In the genomic region with DNA sequence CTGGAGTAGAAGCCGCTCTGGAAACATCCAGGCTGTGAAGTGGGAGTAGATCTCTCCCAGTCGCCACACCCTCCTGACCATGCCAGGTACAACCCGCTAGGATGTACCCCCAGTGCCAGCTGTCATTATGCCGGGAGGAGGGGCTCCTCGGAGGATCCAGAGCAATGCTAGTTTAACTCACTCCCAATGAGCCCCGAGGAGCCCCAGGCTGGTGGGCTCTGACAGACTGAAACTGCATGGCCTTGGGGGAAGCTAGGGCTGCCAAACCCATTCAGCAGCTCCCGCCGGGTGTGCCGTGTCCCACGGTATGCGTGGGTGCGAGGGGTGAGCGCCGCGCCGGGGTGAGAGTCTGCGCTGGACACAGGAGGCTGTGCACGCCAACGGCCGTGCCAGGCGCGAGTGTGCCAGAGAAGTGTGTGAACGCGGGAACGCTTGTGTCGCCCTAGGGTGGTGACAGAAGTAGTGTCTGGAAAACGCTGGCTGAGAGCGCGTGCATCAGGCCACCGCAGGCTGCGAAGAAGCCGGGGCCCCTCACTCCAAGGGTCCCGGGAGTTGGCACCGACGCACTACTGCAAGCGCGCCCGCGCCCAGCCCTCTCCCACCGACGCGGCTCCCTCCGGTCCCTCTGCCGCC, we compare ENCODE assay signal across 8 cellular contexts.
DNase-seq lines count a peak whose midpoint lies in the region; ATAC-seq lines count a peak whose summit lies in the region.

No MANE protein-coding gene starts in this region.

- H3K4me2 ChIP-seq in BLaER1, result peak overlapping the region; percentile 100
- peak overlapping the region; percentile 58 for H3K4me2 ChIP-seq in Karpas-422 (ENCODE audit: low read depth, low read length, poor library complexity, severe bottlenecking)

- peak overlapping the region; percentile 79 for H3K27ac ChIP-seq in BLaER1
- H3K27ac ChIP-seq in Karpas-422 (ENCODE audit: low read length), result no peak overlapping the region
- H3K27ac ChIP-seq in iPS-18a (ENCODE audit: low read length), result no peak overlapping the region

- peaks cover 15% of the 10 kb centered on the region for H3K36me3 Mint-ChIP-seq in activated naive CD4-positive, alpha-beta T cell treated with anti-CD3 and anti-CD28 coated beads, Interleukin-2, amount 10 ng/mL, durations not matched to agents 7 days and 5 days

- H3K36me3 ChIP-seq in BLaER1 (no peaks in the 10 kb centered on the region), Karpas-422 (ENCODE audit: insufficient read depth, low read length) (no peaks in the 10 kb centered on the region), iPS-18a (ENCODE audit: control insufficient read depth, low read depth, low read length) (no peaks in the 10 kb centered on the region)

- CTCF ChIA-PET in activated naive CD4-positive, alpha-beta T cell treated with anti-CD3 and anti-CD28 coated beads, Interleukin-2, amount 10 ng/mL, durations not matched to agents 7 days and 5 days (lab: Charles Lee), result interaction anchor here (0.9 kb wide), 1 partner anchor 11 kb away, joined by 3 read pairs; no protein-coding TSS in a partner anchor

- H3K9me3 ChIP-seq in BLaER1 (no peaks in the 10 kb centered on the region), Karpas-422 (ENCODE audit: low read length) (no peaks in the 10 kb centered on the region), iPS-18a (ENCODE audit: control insufficient read depth, low read depth, low read length) (no peaks in the 10 kb centered on the region)

- peak overlapping the region; percentile 79 for H3K4me3 ChIP-seq in BLaER1
- H3K4me3 ChIP-seq in Karpas-422 (ENCODE audit: low read length), result peak overlapping the region; percentile 60
- H3K4me3 ChIP-seq in iPS-18a (ENCODE audit: low read length), result peak overlapping the region; percentile 44

- H3K4me1 Mint-ChIP-seq in activated naive CD4-positive, alpha-beta T cell treated with anti-CD3 and anti-CD28 coated beads, Interleukin-2, amount 10 ng/mL, durations not matched to agents 7 days and 5 days, result peaks cover 84% of the 10 kb centered on the region

- H4K20me1 ChIP-seq in BLaER1, result peaks cover 4% of the 10 kb centered on the region; the same call in 1 of the 2 replicates
- H4K20me1 ChIP-seq in Karpas-422 (ENCODE audit: insufficient read depth, low read depth, low read length), result no peaks in the 10 kb centered on the region

- H3K4me1 ChIP-seq in BLaER1 (peaks cover 92% of the 10 kb centered on the region), Karpas-422 (ENCODE audit: low read length) (peaks cover 24% of the 10 kb centered on the region), iPS-18a (ENCODE audit: control insufficient read depth, low read depth, low read length) (no peaks in the 10 kb centered on the region)

- peak overlapping the region; percentile 78 for H3K27ac Mint-ChIP-seq in activated naive CD4-positive, alpha-beta T cell treated with anti-CD3 and anti-CD28 coated beads, Interleukin-2, amount 10 ng/mL, durations not matched to agents 7 days and 5 days

- peak; percentile 31 for ATAC-seq in GM19452 (IDR thresholded peaks at IDR 0.05; ENCODE audit: unreplicated experiment)

- no peaks in the 10 kb centered on the region for H3K27me3 ChIP-seq in BLaER1
- H3K27me3 ChIP-seq in Karpas-422 (ENCODE audit: low read length), result no peaks in the 10 kb centered on the region
- peaks cover 36% of the 10 kb centered on the region for H3K27me3 ChIP-seq in iPS-18a (ENCODE audit: control insufficient read depth, insufficient read depth, low read length)

- no peaks in the 10 kb centered on the region for H3K27me3 Mint-ChIP-seq in activated naive CD4-positive, alpha-beta T cell treated with anti-CD3 and anti-CD28 coated beads, Interleukin-2, amount 10 ng/mL, durations not matched to agents 7 days and 5 days

- H3K9ac ChIP-seq in BLaER1 (peak overlapping the region; percentile 79), Karpas-422 (ENCODE audit: low read length) (peak overlapping the region; percentile 23), iPS-18a (ENCODE audit: low read length) (no peak overlapping the region)

- DNase-seq in Karpas-422 (peak; percentile 57), GOT3 (lab: John Stamatoyannopoulos, UW) (no peak), hepatic stellate cell (ENCODE audit: low spot score) (no peak)
- DNase-seq in activated naive CD4-positive, alpha-beta T cell treated with anti-CD3 and anti-CD28 coated beads, Interleukin-2, amount 10 ng/mL, durations not matched to agents 7 days and 5 days, result peak; percentile 40
- peak; percentile 32 for DNase-seq in stimulated activated CD4-positive, alpha-beta T cell treated with anti-CD3 and anti-CD28 coated beads, Interleukin-4, amount 100 ng/mL, for 1 hour

- no peaks in the 10 kb centered on the region for H3K79me2 ChIP-seq in Karpas-422 (ENCODE audit: low read length)

- H3K4me3 Mint-ChIP-seq in activated naive CD4-positive, alpha-beta T cell treated with anti-CD3 and anti-CD28 coated beads, Interleukin-2, amount 10 ng/mL, durations not matched to agents 7 days and 5 days, result peak overlapping the region; percentile 90

- H3K9me2 ChIP-seq in Karpas-422 (replicated peaks; ENCODE audit: insufficient read depth, low read length), result no peaks in the 10 kb centered on the region

- no peaks in the 10 kb centered on the region for H3K9me3 Mint-ChIP-seq in activated naive CD4-positive, alpha-beta T cell treated with anti-CD3 and anti-CD28 coated beads, Interleukin-2, amount 10 ng/mL, durations not matched to agents 7 days and 5 days

- H2AFZ ChIP-seq in Karpas-422 (ENCODE audit: low read length), result peak overlapping the region; percentile 17; the same call in 1 of the 2 replicates

Comparison
In these comparisons a context has a peak if more than half of its experiments do, and no peak if none do; other contexts are left out.
1. DNase-seq: peak in Karpas-422 (single experiment), activated naive CD4-positive, alpha-beta T cell treated with anti-CD3 and anti-CD28 coated beads, Interleukin-2, amount 10 ng/mL, durations not matched to agents 7 days and 5 days (single experiment) and stimulated activated CD4-positive, alpha-beta T cell treated with anti-CD3 and anti-CD28 coated beads, Interleukin-4, amount 100 ng/mL, for 1 hour (single experiment); none in GOT3 (single experiment) and hepatic stellate cell (single experiment).
2. Peak in every context shown above with its lines, with median percentiles within 50 percentile points of each other: H3K4me3 ChIP-seq.